ENCODE assay signal across 19 cellular contexts in genomic region chr15:98755138-98755537, GRCh38.
DNase-seq lines count a peak whose midpoint lies in the region; ATAC-seq, FAIRE-seq and TF ChIP-seq lines count a peak whose summit lies in the region.
"Had no signal": no experiment of that assay in that cellular context is flagged by ENCODE, and none has a peak within 500 bp of the region (broad histone marks: within the 10 kb centered on the region; RNA-seq: fewer than 3 reads in every experiment).

No MANE protein-coding gene starts in this region.

- H3K36me3 Mint-ChIP-seq in endothelial cell (ENCODE audit: low read depth, unreplicated experiment) = no peaks in the 10 kb centered on the region
- no peaks in the 10 kb centered on the region for H3K36me3 Mint-ChIP-seq in natural killer cell
- H3K36me3 Mint-ChIP-seq in activated naive CD4-positive, alpha-beta T cell treated with anti-CD3 and anti-CD28 coated beads, Interleukin-2, amount 10 ng/mL, durations not matched to agents 7 days and 5 days = no peaks in the 10 kb centered on the region

- TF ChIP-seq CTCF in endothelial cell (IDR thresholded peaks at IDR 0.05; ENCODE audit: unreplicated experiment) (no peak), omental fat pad (IDR thresholded peaks at IDR 0.05) (no peak), natural killer cell (IDR thresholded peaks at IDR 0.05) (no peak)

- FAIRE-seq in RCC 7860 (lab: Jason Lieb, UNC) = peak; percentile 54

- no peaks in the 10 kb centered on the region for H3K27me3 Mint-ChIP-seq in endothelial cell (ENCODE audit: unreplicated experiment)
- H3K27me3 Mint-ChIP-seq in natural killer cell (ENCODE audit: low read depth in 2 of 2) = no peaks in the 10 kb centered on the region
- H3K27me3 Mint-ChIP-seq in activated naive CD4-positive, alpha-beta T cell treated with anti-CD3 and anti-CD28 coated beads, Interleukin-2, amount 10 ng/mL, durations not matched to agents 7 days and 5 days = no peaks in the 10 kb centered on the region
- H3K27me3 Mint-ChIP-seq: activated CD4-positive, alpha-beta T cell treated with anti-CD3 and anti-CD28 coated beads, Interleukin-2, amount 10 ng/mL, durations not matched to agents 7 days and 5 days had no signal

- ATAC-seq in omental fat pad (ENCODE audit: low FRiP score) = peak; percentile 41
- ATAC-seq in natural killer cell = no peak
- ATAC-seq in GM18505 (IDR thresholded peaks at IDR 0.05; ENCODE audit: unreplicated experiment) = no peak

- no peak for TF ChIP-seq POLR2A in GM18505 (IDR thresholded peaks at IDR 0.05; ENCODE audit: borderline replicate concordance, extremely low read depth, insufficient read depth, insufficient read length)

- H3K27ac Mint-ChIP-seq in endothelial cell (ENCODE audit: unreplicated experiment) (peak overlapping the region; percentile 97), natural killer cell (no peak overlapping the region)
- H3K27ac Mint-ChIP-seq in activated naive CD4-positive, alpha-beta T cell treated with anti-CD3 and anti-CD28 coated beads, Interleukin-2, amount 10 ng/mL, durations not matched to agents 7 days and 5 days = no peak overlapping the region
- H3K27ac Mint-ChIP-seq: activated CD4-positive, alpha-beta T cell treated with anti-CD3 and anti-CD28 coated beads, Interleukin-2, amount 10 ng/mL, durations not matched to agents 7 days and 5 days had no signal

- no peaks in the 10 kb centered on the region for H3K9me3 Mint-ChIP-seq in endothelial cell (ENCODE audit: unreplicated experiment)
- no peaks in the 10 kb centered on the region for H3K9me3 Mint-ChIP-seq in natural killer cell
- H3K9me3 Mint-ChIP-seq in activated naive CD4-positive, alpha-beta T cell treated with anti-CD3 and anti-CD28 coated beads, Interleukin-2, amount 10 ng/mL, durations not matched to agents 7 days and 5 days = no peaks in the 10 kb centered on the region
- H3K9me3 Mint-ChIP-seq: activated CD4-positive, alpha-beta T cell treated with anti-CD3 and anti-CD28 coated beads, Interleukin-2, amount 10 ng/mL, durations not matched to agents 7 days and 5 days had no signal

- H3K4me3 Mint-ChIP-seq in endothelial cell (ENCODE audit: unreplicated experiment) (no peak overlapping the region), natural killer cell (no peak overlapping the region)
- H3K4me3 Mint-ChIP-seq in activated naive CD4-positive, alpha-beta T cell treated with anti-CD3 and anti-CD28 coated beads, Interleukin-2, amount 10 ng/mL, durations not matched to agents 7 days and 5 days = no peak overlapping the region
- H3K4me3 Mint-ChIP-seq: activated CD4-positive, alpha-beta T cell treated with anti-CD3 and anti-CD28 coated beads, Interleukin-2, amount 10 ng/mL, durations not matched to agents 7 days and 5 days had no signal

- DNase-seq in GM03348 (ENCODE audit: low spot score) = peak; percentile 16
- DNase-seq in RCC 7860 (ENCODE audit: low spot score) = no peak
- no peak for DNase-seq in endothelial cell (ENCODE audit: low spot score)
- DNase-seq in omental fat pad (ENCODE audit: low spot score) = no peak
- no peak for DNase-seq in natural killer cell
- DNase-seq in activated naive CD4-positive, alpha-beta T cell treated with anti-CD3 and anti-CD28 coated beads, Interleukin-2, amount 10 ng/mL, durations not matched to agents 7 days and 5 days = no peak
- DNase-seq in DMS114 treated with DMSO at 0.1 percent for 48 hours (lab: John Stamatoyannopoulos, UW; ENCODE audit: unreplicated experiment) = no peak
- DNase-seq: activated CD4-positive, alpha-beta T cell treated with anti-CD3 and anti-CD28 coated beads, Interleukin-2, amount 10 ng/mL, durations not matched to agents 7 days and 5 days; activated naive CD4-positive, alpha-beta T cell treated with anti-CD3 and anti-CD28 coated beads, Interleukin-2, amount 50 U/mL, for 16 hours; brain microvascular endothelial cell; COR-L47; effector CD4-positive, alpha-beta T cell; foreskin melanocyte; left ventricle myocardium superior; NCI-H526 treated with DMSO at 0.1 percent for 48 hours; occipital lobe; PC-9; sigmoid colon had no signal

- H3K4me1 Mint-ChIP-seq in endothelial cell (ENCODE audit: unreplicated experiment) (peaks cover 38% of the 10 kb centered on the region), natural killer cell (peaks cover 24% of the 10 kb centered on the region in 2 donors)
- no peaks in the 10 kb centered on the region for H3K4me1 Mint-ChIP-seq in activated naive CD4-positive, alpha-beta T cell treated with anti-CD3 and anti-CD28 coated beads, Interleukin-2, amount 10 ng/mL, durations not matched to agents 7 days and 5 days

- CTCF ChIA-PET in activated naive CD4-positive, alpha-beta T cell treated with anti-CD3 and anti-CD28 coated beads, Interleukin-2, amount 10 ng/mL, durations not matched to agents 7 days and 5 days (lab: Charles Lee) = no interaction called here

- intact Hi-C loops in natural killer cell (cut with micrococcal nuclease) = no loop called here
